In genomic region chr10:66519616-66520015, GRCh38 we compare ENCODE assay signal across 21 cellular contexts.
"Had no signal": no experiment of that assay in that cellular context is flagged by ENCODE, and none has a peak within 500 bp of the region (broad histone marks: within the 10 kb centered on the region; RNA-seq: fewer than 3 reads in every experiment).

No MANE protein-coding gene starts in this region.

- H3K4me3 Mint-ChIP-seq: IgD-negative memory B cell had no signal

- H3K36me3 ChIP-seq: MG63 had no signal

- H3K9ac ChIP-seq: KMS-11, SK-N-SH had no signal

- H3K4me1 Mint-ChIP-seq: IgD-negative memory B cell had no signal

- H3K36me3 Mint-ChIP-seq: IgD-negative memory B cell had no signal

- H3K9me3 ChIP-seq: MG63, SK-N-SH had no signal

- H3K27ac ChIP-seq: KMS-11, RWPE1 had no signal

- DNase-seq: Kasumi-1, MG63, NCI-H1092 treated with DMSO at 0.1 percent for 48 hours, NCI-H1436, NCI-H187, NCI-H2029, NCI-H2081 treated with DMSO at 0.1 percent for 48 hours, NCI-H2171, NCI-H226, NCI-H446, NCI-H510A, NCI-H524 treated with DMSO at 0.1 percent for 48 hours, NCI-H69, NCI-H774, SHP77, SK-N-SH, SW 1271 had no signal

- H3K27me3 ChIP-seq: MG63 had no signal

- H3K4me3 ChIP-seq: K562, MG63 had no signal

- H3K4me2 ChIP-seq: KMS-11, SK-N-SH had no signal

- H3K27me3 Mint-ChIP-seq: IgD-negative memory B cell had no signal

- H3K27ac Mint-ChIP-seq: IgD-negative memory B cell had no signal
